ENCODE assay signal across 1 cellular context in the genomic region with DNA sequence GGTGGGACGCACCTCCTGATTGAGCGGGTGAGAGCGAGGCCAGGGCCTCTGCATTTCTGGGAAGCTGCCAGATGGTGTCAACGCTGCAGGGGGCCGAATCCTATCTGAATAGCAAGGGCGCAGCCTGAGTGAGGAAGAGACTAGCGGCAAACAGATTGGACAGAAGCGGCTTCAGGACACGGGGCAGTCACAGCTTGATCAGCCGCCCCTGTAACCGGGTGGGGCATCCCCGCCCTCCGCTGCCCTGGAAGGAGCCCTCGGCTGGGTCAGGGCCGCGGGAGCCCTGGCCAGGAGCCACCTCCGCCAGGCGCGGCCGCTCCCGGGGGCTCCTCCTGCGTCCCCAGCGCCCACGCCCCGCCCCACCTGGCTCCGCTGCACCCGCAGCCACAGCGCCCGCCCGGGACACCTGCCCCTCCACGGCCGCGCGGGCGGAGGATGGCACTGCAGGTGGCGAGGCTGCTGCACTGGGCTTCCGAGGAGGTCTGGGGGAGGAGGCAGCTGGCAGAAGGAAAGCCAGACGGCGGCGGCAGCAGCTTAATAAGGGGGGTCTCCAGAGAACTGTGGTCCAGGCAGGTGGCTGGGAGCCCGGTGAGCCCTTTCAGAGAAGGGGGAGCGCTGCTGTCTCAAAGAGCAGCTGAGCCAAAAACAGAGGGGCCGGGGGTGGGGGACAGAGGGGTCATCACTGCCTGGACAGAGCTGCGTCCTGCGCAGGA.
TF ChIP-seq lines count a peak whose summit lies in the region.

No MANE protein-coding gene starts in this region.

TF ChIP-seq in HEK293, 187 proteins besides CTCF, POLR2A, EP300 and RAD21 (continued from another document):
- TF ChIP-seq, protein P1, sequence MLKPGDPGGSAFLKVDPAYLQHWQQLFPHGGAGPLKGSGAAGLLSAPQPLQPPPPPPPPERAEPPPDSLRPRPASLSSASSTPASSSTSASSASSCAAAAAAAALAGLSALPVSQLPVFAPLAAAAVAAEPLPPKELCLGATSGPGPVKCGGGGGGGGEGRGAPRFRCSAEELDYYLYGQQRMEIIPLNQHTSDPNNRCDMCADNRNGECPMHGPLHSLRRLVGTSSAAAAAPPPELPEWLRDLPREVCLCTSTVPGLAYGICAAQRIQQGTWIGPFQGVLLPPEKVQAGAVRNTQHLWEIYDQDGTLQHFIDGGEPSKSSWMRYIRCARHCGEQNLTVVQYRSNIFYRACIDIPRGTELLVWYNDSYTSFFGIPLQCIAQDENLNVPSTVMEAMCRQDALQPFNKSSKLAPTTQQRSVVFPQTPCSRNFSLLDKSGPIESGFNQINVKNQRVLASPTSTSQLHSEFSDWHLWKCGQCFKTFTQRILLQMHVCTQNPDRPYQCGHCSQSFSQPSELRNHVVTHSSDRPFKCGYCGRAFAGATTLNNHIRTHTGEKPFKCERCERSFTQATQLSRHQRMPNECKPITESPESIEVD (tag by site-specific recombination; IDR thresholded peaks at IDR 0.05) = no peak
- TF ChIP-seq ZNF792 (tag by site-specific recombination; IDR thresholded peaks at IDR 0.05) = no peak
- no peak for TF ChIP-seq ZNF626 (tag by site-specific recombination; IDR thresholded peaks at IDR 0.05)
- TF ChIP-seq, protein P2, sequence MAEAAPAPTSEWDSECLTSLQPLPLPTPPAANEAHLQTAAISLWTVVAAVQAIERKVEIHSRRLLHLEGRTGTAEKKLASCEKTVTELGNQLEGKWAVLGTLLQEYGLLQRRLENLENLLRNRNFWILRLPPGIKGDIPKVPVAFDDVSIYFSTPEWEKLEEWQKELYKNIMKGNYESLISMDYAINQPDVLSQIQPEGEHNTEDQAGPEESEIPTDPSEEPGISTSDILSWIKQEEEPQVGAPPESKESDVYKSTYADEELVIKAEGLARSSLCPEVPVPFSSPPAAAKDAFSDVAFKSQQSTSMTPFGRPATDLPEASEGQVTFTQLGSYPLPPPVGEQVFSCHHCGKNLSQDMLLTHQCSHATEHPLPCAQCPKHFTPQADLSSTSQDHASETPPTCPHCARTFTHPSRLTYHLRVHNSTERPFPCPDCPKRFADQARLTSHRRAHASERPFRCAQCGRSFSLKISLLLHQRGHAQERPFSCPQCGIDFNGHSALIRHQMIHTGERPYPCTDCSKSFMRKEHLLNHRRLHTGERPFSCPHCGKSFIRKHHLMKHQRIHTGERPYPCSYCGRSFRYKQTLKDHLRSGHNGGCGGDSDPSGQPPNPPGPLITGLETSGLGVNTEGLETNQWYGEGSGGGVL (tag by site-specific recombination; IDR thresholded peaks at IDR 0.05) = no peak
- TF ChIP-seq ZNF571 (tag by site-specific recombination; IDR thresholded peaks at IDR 0.05) = no peak
- TF ChIP-seq ZIC2 (tag by site-specific recombination; IDR thresholded peaks at IDR 0.05) = no peak
- no peak for TF ChIP-seq ZNF24 (tag by site-specific recombination; IDR thresholded peaks at IDR 0.05)
- no peak for TF ChIP-seq ZNF549 (tag by site-specific recombination; IDR thresholded peaks at IDR 0.05)
- TF ChIP-seq ZEB2 (tag by site-specific recombination; IDR thresholded peaks at IDR 0.05) = no peak
- TF ChIP-seq, protein P3, sequence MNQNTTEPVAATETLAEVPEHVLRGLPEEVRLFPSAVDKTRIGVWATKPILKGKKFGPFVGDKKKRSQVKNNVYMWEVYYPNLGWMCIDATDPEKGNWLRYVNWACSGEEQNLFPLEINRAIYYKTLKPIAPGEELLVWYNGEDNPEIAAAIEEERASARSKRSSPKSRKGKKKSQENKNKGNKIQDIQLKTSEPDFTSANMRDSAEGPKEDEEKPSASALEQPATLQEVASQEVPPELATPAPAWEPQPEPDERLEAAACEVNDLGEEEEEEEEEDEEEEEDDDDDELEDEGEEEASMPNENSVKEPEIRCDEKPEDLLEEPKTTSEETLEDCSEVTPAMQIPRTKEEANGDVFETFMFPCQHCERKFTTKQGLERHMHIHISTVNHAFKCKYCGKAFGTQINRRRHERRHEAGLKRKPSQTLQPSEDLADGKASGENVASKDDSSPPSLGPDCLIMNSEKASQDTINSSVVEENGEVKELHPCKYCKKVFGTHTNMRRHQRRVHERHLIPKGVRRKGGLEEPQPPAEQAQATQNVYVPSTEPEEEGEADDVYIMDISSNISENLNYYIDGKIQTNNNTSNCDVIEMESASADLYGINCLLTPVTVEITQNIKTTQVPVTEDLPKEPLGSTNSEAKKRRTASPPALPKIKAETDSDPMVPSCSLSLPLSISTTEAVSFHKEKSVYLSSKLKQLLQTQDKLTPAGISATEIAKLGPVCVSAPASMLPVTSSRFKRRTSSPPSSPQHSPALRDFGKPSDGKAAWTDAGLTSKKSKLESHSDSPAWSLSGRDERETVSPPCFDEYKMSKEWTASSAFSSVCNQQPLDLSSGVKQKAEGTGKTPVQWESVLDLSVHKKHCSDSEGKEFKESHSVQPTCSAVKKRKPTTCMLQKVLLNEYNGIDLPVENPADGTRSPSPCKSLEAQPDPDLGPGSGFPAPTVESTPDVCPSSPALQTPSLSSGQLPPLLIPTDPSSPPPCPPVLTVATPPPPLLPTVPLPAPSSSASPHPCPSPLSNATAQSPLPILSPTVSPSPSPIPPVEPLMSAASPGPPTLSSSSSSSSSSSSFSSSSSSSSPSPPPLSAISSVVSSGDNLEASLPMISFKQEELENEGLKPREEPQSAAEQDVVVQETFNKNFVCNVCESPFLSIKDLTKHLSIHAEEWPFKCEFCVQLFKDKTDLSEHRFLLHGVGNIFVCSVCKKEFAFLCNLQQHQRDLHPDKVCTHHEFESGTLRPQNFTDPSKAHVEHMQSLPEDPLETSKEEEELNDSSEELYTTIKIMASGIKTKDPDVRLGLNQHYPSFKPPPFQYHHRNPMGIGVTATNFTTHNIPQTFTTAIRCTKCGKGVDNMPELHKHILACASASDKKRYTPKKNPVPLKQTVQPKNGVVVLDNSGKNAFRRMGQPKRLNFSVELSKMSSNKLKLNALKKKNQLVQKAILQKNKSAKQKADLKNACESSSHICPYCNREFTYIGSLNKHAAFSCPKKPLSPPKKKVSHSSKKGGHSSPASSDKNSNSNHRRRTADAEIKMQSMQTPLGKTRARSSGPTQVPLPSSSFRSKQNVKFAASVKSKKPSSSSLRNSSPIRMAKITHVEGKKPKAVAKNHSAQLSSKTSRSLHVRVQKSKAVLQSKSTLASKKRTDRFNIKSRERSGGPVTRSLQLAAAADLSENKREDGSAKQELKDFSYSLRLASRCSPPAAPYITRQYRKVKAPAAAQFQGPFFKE (tag by site-specific recombination; IDR thresholded peaks at IDR 0.05; ENCODE audit: borderline replicate concordance) = no peak
- no peak for TF ChIP-seq YY1 (tag by site-specific recombination; IDR thresholded peaks at IDR 0.05)
- no peak for TF ChIP-seq ZNF169 (tag by site-specific recombination; IDR thresholded peaks at IDR 0.05)
- TF ChIP-seq ZNF677 (tag by site-specific recombination; IDR thresholded peaks at IDR 0.05) = no peak
